26 cellular contexts compared by ENCODE assay signal in genomic region chr11:3218483-3219280, GRCh38. TPM values are rescaled to one million over a fixed set of nuclear protein-coding genes. Genes with fewer than 3 reads are reported as not detected.
DNase-seq lines count a peak whose midpoint lies in the region; ATAC-seq and TF ChIP-seq lines count a peak whose summit lies in the region.
"Had no signal": no experiment of that assay in that cellular context is flagged by ENCODE, and none has a peak within 500 bp of the region (broad histone marks: within the 10 kb centered on the region; RNA-seq: fewer than 3 reads in every experiment).

MRGPRG (minus strand) TSS chr11:3218813; CDS start chr11:3218813, 0 bp downstream.

- H3K14ac ChIP-seq in mesenchymal stem cell (ENCODE audit: low read length in 2 of 2), result no peak within 1 kb of the TSS

- H2AFZ ChIP-seq in mesenchymal stem cell (ENCODE audit: low read depth, low read length) (no peak within 1 kb of the TSS), GM23338 (no peak within 1 kb of the TSS)
- H2AFZ ChIP-seq: hepatocyte had no signal

- H3K4ac ChIP-seq in mesenchymal stem cell (ENCODE audit: low read depth in 1 of 2, low read length in 2 of 2), result no peak within 1 kb of the TSS

- no peak within 1 kb of the TSS for H2BK12ac ChIP-seq in mesenchymal stem cell (ENCODE audit: low read length in 2 of 2)

- no peak within 1 kb of the TSS for H3K27ac Mint-ChIP-seq in GM23338
- H3K27ac Mint-ChIP-seq: activated CD4-positive, alpha-beta T cell treated with anti-CD3 and anti-CD28 coated beads for 36 hours; activated naive CD4-positive, alpha-beta T cell treated with anti-CD3 and anti-CD28 coated beads for 36 hours; CD4-positive, alpha-beta T cell; memory B cell; nephron had no signal

- WGBS in adrenal gland, 4 donors, result 79 to 84% (median 80%) methylated on average over 22 to 35 of the region's 35 CpGs
- WGBS in mesenchymal stem cell, result 87% methylated on average over 35 of the region's 35 CpGs

- H3K9me3 ChIP-seq in adrenal gland (replicated peaks in 1 of 3) (no peaks in the 10 kb centered on the region), mesenchymal stem cell (ENCODE audit: control insufficient read depth, low read length) (no peaks in the 10 kb centered on the region)
- H3K9me3 ChIP-seq: psoas muscle had no signal

- no peak for TF ChIP-seq CTCF in adrenal gland (IDR thresholded peaks at IDR 0.05)
- TF ChIP-seq CTCF in GM23338 (conservative IDR thresholded peaks at IDR 0.05; ENCODE audit: low read depth in 2 of 2), result no peak

- no peak for ATAC-seq in left cardiac atrium
- no peak for ATAC-seq in GM18867 (IDR thresholded peaks at IDR 0.05; ENCODE audit: unreplicated experiment)
- ATAC-seq in GM23338, result no peak
- ATAC-seq: activated CD4-positive, alpha-beta T cell treated with anti-CD3 and anti-CD28 coated beads for 36 hours had no signal

- no peaks in the 10 kb centered on the region for H3K79me2 ChIP-seq in GM23338 (replicated peaks; ENCODE audit: insufficient read depth)
- H3K79me2 ChIP-seq: hepatocyte had no signal

- H3K9me2 ChIP-seq in GM23338 (ENCODE audit: insufficient read depth), result no peaks in the 10 kb centered on the region; the same call in 1 of the 2 replicates

- no peak within 1 kb of the TSS for H3K9ac ChIP-seq in mesenchymal stem cell (ENCODE audit: low read length)
- H3K9ac ChIP-seq: KMS-11 had no signal

- H3K4me1 ChIP-seq in adrenal gland (replicated peaks in 1 of 2) (no peaks in the 10 kb centered on the region), mesenchymal stem cell (ENCODE audit: control insufficient read depth, insufficient read depth, low read depth, low read length) (peaks cover 9% of the 10 kb centered on the region), GM23338 (ENCODE audit: insufficient read depth) (peaks cover 14% of the 10 kb centered on the region; the same call in 1 of the 2 replicates)
- H3K4me1 ChIP-seq: psoas muscle had no signal

- peaks cover 6% of the 10 kb centered on the region for H3K27me3 Mint-ChIP-seq in GM23338 (ENCODE audit: insufficient read depth, low read depth, poor library complexity)

- H3F3A ChIP-seq in GM23338 (replicated peaks; ENCODE audit: low read depth), result no peaks in the 10 kb centered on the region

- H3K9me3 Mint-ChIP-seq in GM23338, result no peaks in the 10 kb centered on the region
- H3K9me3 Mint-ChIP-seq: activated naive CD4-positive, alpha-beta T cell treated with anti-CD3 and anti-CD28 coated beads for 36 hours; CD4-positive, alpha-beta T cell; memory B cell; nephron had no signal

- H3K27me3 ChIP-seq in adrenal gland, result peaks cover 15% of the 10 kb centered on the region
- peaks cover 57 to 95% of the 10 kb centered on the region in 2 experiments for H3K27me3 ChIP-seq in mesenchymal stem cell (ENCODE audit: control insufficient read depth in 1 of 2, insufficient read depth in 1 of 2, low read length in 2 of 2)
- H3K27me3 ChIP-seq in GM23338 (ENCODE audit: insufficient read depth), result no peaks in the 10 kb centered on the region
- H3K27me3 ChIP-seq: hepatocyte had no signal

- H3K27ac ChIP-seq in adrenal gland (no peak within 1 kb of the TSS), mesenchymal stem cell (ENCODE audit: low read length, poor library complexity, severe bottlenecking) (no peak within 1 kb of the TSS), GM23338 (ENCODE audit: low read depth) (no peak within 1 kb of the TSS)
- H3K27ac ChIP-seq: epithelial cell of prostate, hepatocyte, KMS-11, psoas muscle had no signal

- peaks cover 29% of the 10 kb centered on the region; the same call in 2 of the 3 replicates for H3K4me1 Mint-ChIP-seq in GM23338
- H3K4me1 Mint-ChIP-seq: nephron had no signal

- H4K20me1 ChIP-seq in GM23338 (replicated peaks; ENCODE audit: insufficient read depth), result no peaks in the 10 kb centered on the region

- H3K4me3 ChIP-seq in adrenal gland (no peak within 1 kb of the TSS), mesenchymal stem cell (ENCODE audit: insufficient read depth in 1 of 2, low read depth in 1 of 2, low read length in 2 of 2) (peak within 1 kb of the TSS in 1 of 2 experiments; percentile 9), GM23338 (no peak within 1 kb of the TSS)
- H3K4me3 ChIP-seq: hepatocyte, psoas muscle had no signal

- H3K4me2 ChIP-seq in mesenchymal stem cell (ENCODE audit: low read length, poor library complexity, severe bottlenecking) (no peak within 1 kb of the TSS), GM23338 (no peak within 1 kb of the TSS)
- H3K4me2 ChIP-seq: hepatocyte, KMS-11 had no signal

- no peak within 1 kb of the TSS for H4K91ac ChIP-seq in mesenchymal stem cell (ENCODE audit: low read length)

- intact Hi-C loops in cardiac septum (cut with DNase I), result loop anchor here (2.0 kb wide), 1 partner anchor 182 kb away; no protein-coding TSS in a partner anchor
- intact Hi-C loops in left cardiac atrium (cut with DNase I), result loop anchor here (5.0 kb wide), 2 partner anchors 106 to 181 kb away; no protein-coding TSS in a partner anchor
- intact Hi-C loops in adrenal gland (cut with DNase I), result loop anchor here (5.0 to 10.0 kb wide), 3 partner anchors 94 to 181 kb away; no protein-coding TSS in a partner anchor

- H3K36me3 ChIP-seq in adrenal gland (replicated peaks in 1 of 2) (no peaks in the 10 kb centered on the region), mesenchymal stem cell (ENCODE audit: control insufficient read depth in 1 of 2, insufficient read depth in 2 of 2, low read depth in 1 of 2, low read length in 2 of 2) (no peaks in the 10 kb centered on the region), GM23338 (ENCODE audit: insufficient read depth) (no peaks in the 10 kb centered on the region)

- H2BK5ac ChIP-seq in mesenchymal stem cell (ENCODE audit: low read depth, low read length, poor library complexity, severe bottlenecking), result no peak within 1 kb of the TSS

- H3K4me3 Mint-ChIP-seq in GM23338, result no peak within 1 kb of the TSS
- H3K4me3 Mint-ChIP-seq: activated CD4-positive, alpha-beta T cell treated with anti-CD3 and anti-CD28 coated beads for 36 hours; activated naive CD4-positive, alpha-beta T cell treated with anti-CD3 and anti-CD28 coated beads for 36 hours; CD4-positive, alpha-beta T cell; memory B cell; nephron had no signal

- no peaks in the 10 kb centered on the region for H3K36me3 Mint-ChIP-seq in GM23338 (ENCODE audit: low read depth)
- H3K36me3 Mint-ChIP-seq: brain, memory B cell had no signal

- TF ChIP-seq POLR2A in adrenal gland (IDR thresholded peaks at IDR 0.05), result no peak

- DNase-seq in cardiac septum (ENCODE audit: low spot score), result peak; percentile 41
- DNase-seq in left cardiac atrium, result no peak
- DNase-seq in adrenal gland, result peak in 5 of 7 donors; percentile 5 to 31 (median 6)
- no peak for DNase-seq in mesenchymal stem cell
- peak; percentile 40 for DNase-seq in ureter (ENCODE audit: low spot score)
- no peak for DNase-seq in activated CD4-positive, alpha-beta T cell treated with anti-CD3 and anti-CD28 coated beads, Interleukin-2, amount 50 U/mL, for 1 hour
- DNase-seq in GM23338 (ENCODE audit: low spot score), result no peak
- DNase-seq: activated CD4-positive, alpha-beta T cell treated with anti-CD3 and anti-CD28 coated beads for 36 hours; activated naive CD4-positive, alpha-beta T cell treated with anti-CD3 and anti-CD28 coated beads for 36 hours; dermis blood vessel endothelial cell; foreskin fibroblast; NCI-H1048; NCI-H524; psoas muscle; stimulated activated CD4-positive, alpha-beta T cell treated with anti-CD3 and anti-CD28 coated beads, Interleukin-12 subunit alpha, Interleukin-12 subunit beta, amount 100 ng/mL, for 4 hours; stimulated activated CD8-positive, alpha-beta memory T cell treated with anti-CD3 and anti-CD28 coated beads, Interleukin-4, amount 100 ng/mL, for 48 hours; substantia nigra; T1000 had no signal

- no peak within 1 kb of the TSS for H3K23ac ChIP-seq in mesenchymal stem cell (ENCODE audit: low read length in 2 of 2)

- peak within 1 kb of the TSS; percentile 37 for H2BK15ac ChIP-seq in mesenchymal stem cell (ENCODE audit: low read depth, poor library complexity, severe bottlenecking)

- no peak within 1 kb of the TSS for H2BK120ac ChIP-seq in mesenchymal stem cell (ENCODE audit: low read depth, low read length)

- no peak within 1 kb of the TSS for H4K8ac ChIP-seq in mesenchymal stem cell (ENCODE audit: low read length)

- no peak within 1 kb of the TSS for H2AK5ac ChIP-seq in mesenchymal stem cell (ENCODE audit: low read length, severe bottlenecking)

- H3K79me1 ChIP-seq in mesenchymal stem cell (replicated peaks; ENCODE audit: low read length, poor library complexity, severe bottlenecking), result no peaks in the 10 kb centered on the region

- no peak within 1 kb of the TSS for H3K18ac ChIP-seq in mesenchymal stem cell (ENCODE audit: low read depth in 1 of 2, low read length in 2 of 2)

RNA-seq across cellular contexts. Expression of gene MRGPRG, which starts in this region (rescaled TPM):
- total RNA-seq in cardiac septum (not detected), left cardiac atrium (not detected), adrenal gland (not detected), ureter (not detected)
- polyA plus RNA-seq in adrenal gland (not detected), GM23338 (2016; fragmentation: Nextera tagmentation; extraction: Ambion mirVana) (not detected in 2 replicates)
- not detected for polyA plus RNA-seq in mesenchymal stem cell (2013, experiment 1 of 2)
- polyA plus RNA-seq in mesenchymal stem cell (2013, experiment 2 of 2), result not detected
- not detected in 2 replicates for total RNA-seq in GM23338 (2014; rRNA removed; shearing (Covaris generic))
- total RNA-seq: activated CD4-positive, alpha-beta T cell treated with anti-CD3 and anti-CD28 coated beads for 36 hours; activated naive CD4-positive, alpha-beta T cell treated with anti-CD3 and anti-CD28 coated beads for 36 hours; CD4-positive, alpha-beta T cell; dermis blood vessel endothelial cell; hepatocyte; psoas muscle had no signal
- polyA plus RNA-seq: hepatocyte, psoas muscle had no signal

Comparison
In these comparisons a context has a peak if more than half of its experiments do, and no peak if none do; other contexts are left out.
1. Peak in DNase-seq in cardiac septum; RNA of the gene not detected or under 1 TPM.
2. Peak in DNase-seq in adrenal gland; RNA of the gene not detected or under 1 TPM.
3. Peak in DNase-seq in ureter; RNA of the gene not detected or under 1 TPM.